Comparison of ENCODE assay signal across 26 cellular contexts in genomic region chr6:106168097-106168888, GRCh38.
A peak's percentile ranks its signal among the peaks of the same experiment; 100 is the strongest.
DNase-seq lines count a peak whose midpoint lies in the region; ATAC-seq lines count a peak whose summit lies in the region.
"Had no signal": no experiment of that assay in that cellular context is flagged by ENCODE, and none has a peak within 500 bp of the region (broad histone marks: within the 10 kb centered on the region; RNA-seq: fewer than 3 reads in every experiment).

No MANE protein-coding gene starts in this region.

- no peaks in the 10 kb centered on the region for H3K27me3 Mint-ChIP-seq in dendritic cell treated with granulocyte-macrophage colony-stimulating factor and Interleukin-4, amounts not matched to agents 40 ng/mL and 50 ng/mL, for 4 days
- H3K27me3 Mint-ChIP-seq: stimulated activated memory B cell treated with anti-CD40 and anti-IgM and Interleukin-4, amounts not matched to agents 10 μg/mL and 1 μg/mL and 100 μg/mL, for 72 hours had no signal

- H3K27me3 ChIP-seq in skeletal muscle tissue (ENCODE audit: control insufficient read depth in 3 of 3, insufficient read depth in 3 of 3, low read length in 3 of 3) = no peaks in the 10 kb centered on the region
- H3K27me3 ChIP-seq: adrenal gland, testis had no signal

- no peaks in the 10 kb centered on the region for H3K9me3 Mint-ChIP-seq in dendritic cell treated with granulocyte-macrophage colony-stimulating factor and Interleukin-4, amounts not matched to agents 40 ng/mL and 50 ng/mL, for 4 days
- H3K9me3 Mint-ChIP-seq: endodermal cell; H9; nephron progenitor cell; stimulated activated memory B cell treated with anti-CD40 and anti-IgM and Interleukin-4, amounts not matched to agents 10 μg/mL and 1 μg/mL and 100 μg/mL, for 72 hours had no signal

- H3K36me3 ChIP-seq in skeletal muscle tissue (ENCODE audit: control insufficient read depth in 3 of 3, insufficient read depth in 3 of 3, low read length in 3 of 3) = no peaks in the 10 kb centered on the region
- H3K36me3 ChIP-seq: adrenal gland, WERI-Rb-1 had no signal

- no peaks in the 10 kb centered on the region for H3K36me3 Mint-ChIP-seq in dendritic cell treated with granulocyte-macrophage colony-stimulating factor and Interleukin-4, amounts not matched to agents 40 ng/mL and 50 ng/mL, for 4 days (ENCODE audit: low read depth)

- DNase-seq in Right ventricle myocardium inferior (ENCODE audit: missing footprints) (no peak), left cardiac atrium (no peak), NCI-H2227 treated with DMSO at 0.1 percent for 48 hours (lab: John Stamatoyannopoulos, UW) (peak; percentile 34), NCI-H524 (lab: John Stamatoyannopoulos, UW) (no peak)
- DNase-seq: activated effector memory CD4-positive, alpha-beta T cell treated with anti-CD3 and anti-CD28 coated beads, Interleukin-2, amount 50 U/mL, for 16 hours; adrenal gland; glutamatergic neuron; H9; left colon; midbrain; NCI-H187; nephron progenitor cell; stimulated activated CD4-positive, alpha-beta T cell treated with anti-CD3 and anti-CD28 coated beads, Interleukin-2, amount 100 ng/mL, for 24 hours; testis; WERI-Rb-1 had no signal

- H3K9me3 ChIP-seq in skeletal muscle tissue (ENCODE audit: control insufficient read depth in 3 of 3, low read length in 3 of 3) = no peaks in the 10 kb centered on the region
- H3K9me3 ChIP-seq: adrenal gland, testis had no signal

- peak overlapping the region; percentile 39 for H3K27ac Mint-ChIP-seq in dendritic cell treated with granulocyte-macrophage colony-stimulating factor and Interleukin-4, amounts not matched to agents 40 ng/mL and 50 ng/mL, for 4 days
- H3K27ac Mint-ChIP-seq: endodermal cell, nephron progenitor cell, progenitor cell of endocrine pancreas had no signal

- H3K4me1 ChIP-seq in skeletal muscle tissue (ENCODE audit: control insufficient read depth in 3 of 3, insufficient read depth in 3 of 3, low read length in 3 of 3) = peaks cover 2 to 20% (median 6%) of the 10 kb centered on the region in 3 donors
- H3K4me1 ChIP-seq: adrenal gland, testis had no signal

- H3K4me3 ChIP-seq in skeletal muscle tissue (ENCODE audit: low read length in 3 of 3) = peak overlapping the region; percentile 47 to 61 (median 56)
- H3K4me3 ChIP-seq: adrenal gland, coronary artery, SK-N-MC, skin epidermis, testis had no signal

- peak overlapping the region; percentile 37 for H3K27ac ChIP-seq in skeletal muscle tissue (ENCODE audit: low read depth, low read length)
- H3K27ac ChIP-seq: adrenal gland, C4-2B, coronary artery, SK-N-MC, testis, WERI-Rb-1 had no signal

- H3K9ac ChIP-seq in skeletal muscle tissue (ENCODE audit: low read depth in 1 of 3, low read length in 3 of 3) = peak overlapping the region in 2 of 3 donors; percentile 5 to 51

- peaks cover 25% of the 10 kb centered on the region for H3K4me1 Mint-ChIP-seq in dendritic cell treated with granulocyte-macrophage colony-stimulating factor and Interleukin-4, amounts not matched to agents 40 ng/mL and 50 ng/mL, for 4 days (ENCODE audit: low read depth)

- H3K4me3 Mint-ChIP-seq in dendritic cell treated with granulocyte-macrophage colony-stimulating factor and Interleukin-4, amounts not matched to agents 40 ng/mL and 50 ng/mL, for 4 days = no peak overlapping the region
- H3K4me3 Mint-ChIP-seq: endodermal cell; H9; nephron progenitor cell; stimulated activated memory B cell treated with anti-CD40 and anti-IgM and Interleukin-4, amounts not matched to agents 10 μg/mL and 1 μg/mL and 100 μg/mL, for 72 hours had no signal

- intact Hi-C loops in Right ventricle myocardium inferior (cut with DNase I) (no loop called here), left cardiac atrium (cut with DNase I) (no loop called here)
- intact Hi-C loops in dendritic cell treated with granulocyte-macrophage colony-stimulating factor and Interleukin-4, amounts not matched to agents 40 ng/mL and 50 ng/mL, for 4 days (cut with micrococcal nuclease) = no loop called here

- peak; percentile 27 for ATAC-seq in Right ventricle myocardium inferior
- no peak for ATAC-seq in left cardiac atrium
- no peak for ATAC-seq in HG02970 (IDR thresholded peaks at IDR 0.05; ENCODE audit: low FRiP score, unreplicated experiment)
- ATAC-seq in GM18519 (IDR thresholded peaks at IDR 0.05; ENCODE audit: low FRiP score, unreplicated experiment) = no peak
- ATAC-seq: left colon; stimulated activated memory B cell treated with anti-CD40 and anti-IgM and Interleukin-4, amounts not matched to agents 10 μg/mL and 1 μg/mL and 100 μg/mL, for 72 hours had no signal
